1 cellular context compared by ENCODE assay signal in the genomic region with DNA sequence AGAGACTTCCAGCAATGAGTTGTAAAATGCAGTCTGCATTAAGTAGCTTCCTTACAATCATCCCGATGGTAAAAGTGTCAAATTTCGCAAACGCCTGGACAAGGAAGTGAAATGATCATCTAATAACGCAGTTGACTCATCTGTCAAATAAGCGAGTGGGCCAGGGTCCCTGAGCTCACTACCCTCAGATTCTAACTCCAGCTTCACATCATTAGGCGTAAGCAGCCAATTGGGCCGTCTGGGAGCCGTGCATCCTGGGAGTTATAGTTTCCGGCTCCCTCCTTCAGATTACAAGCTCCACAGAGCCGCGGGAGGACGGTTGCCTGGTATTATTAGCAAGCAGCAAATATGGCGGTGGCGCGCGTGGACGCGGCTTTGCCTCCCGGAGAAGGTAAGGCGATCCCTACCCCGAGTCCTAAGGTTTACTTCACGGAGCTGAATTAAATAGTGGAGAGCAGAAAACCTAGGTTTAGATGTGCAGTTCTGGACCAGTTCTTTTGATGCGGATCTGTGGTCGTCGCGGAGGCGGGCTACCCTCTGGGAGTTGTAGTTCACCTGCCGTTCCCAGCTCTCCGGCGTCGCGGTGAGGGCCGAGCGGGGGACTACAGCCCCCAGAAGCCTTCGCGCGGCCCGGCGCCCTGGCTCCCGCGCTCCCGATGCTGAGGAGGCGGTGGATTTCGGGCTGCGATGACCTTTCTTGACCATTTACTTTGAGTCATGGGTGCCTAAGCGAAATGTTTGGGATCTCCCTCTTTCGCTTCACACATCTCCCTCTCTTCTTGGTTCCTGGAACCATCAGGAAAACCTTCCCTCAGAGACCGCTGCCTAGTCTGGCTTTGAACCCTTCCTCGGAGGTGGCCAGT.
A peak's percentile ranks its signal among the peaks of the same experiment; 100 is the strongest.
TF ChIP-seq lines count a peak whose summit lies in the region.

A gene with protein sequence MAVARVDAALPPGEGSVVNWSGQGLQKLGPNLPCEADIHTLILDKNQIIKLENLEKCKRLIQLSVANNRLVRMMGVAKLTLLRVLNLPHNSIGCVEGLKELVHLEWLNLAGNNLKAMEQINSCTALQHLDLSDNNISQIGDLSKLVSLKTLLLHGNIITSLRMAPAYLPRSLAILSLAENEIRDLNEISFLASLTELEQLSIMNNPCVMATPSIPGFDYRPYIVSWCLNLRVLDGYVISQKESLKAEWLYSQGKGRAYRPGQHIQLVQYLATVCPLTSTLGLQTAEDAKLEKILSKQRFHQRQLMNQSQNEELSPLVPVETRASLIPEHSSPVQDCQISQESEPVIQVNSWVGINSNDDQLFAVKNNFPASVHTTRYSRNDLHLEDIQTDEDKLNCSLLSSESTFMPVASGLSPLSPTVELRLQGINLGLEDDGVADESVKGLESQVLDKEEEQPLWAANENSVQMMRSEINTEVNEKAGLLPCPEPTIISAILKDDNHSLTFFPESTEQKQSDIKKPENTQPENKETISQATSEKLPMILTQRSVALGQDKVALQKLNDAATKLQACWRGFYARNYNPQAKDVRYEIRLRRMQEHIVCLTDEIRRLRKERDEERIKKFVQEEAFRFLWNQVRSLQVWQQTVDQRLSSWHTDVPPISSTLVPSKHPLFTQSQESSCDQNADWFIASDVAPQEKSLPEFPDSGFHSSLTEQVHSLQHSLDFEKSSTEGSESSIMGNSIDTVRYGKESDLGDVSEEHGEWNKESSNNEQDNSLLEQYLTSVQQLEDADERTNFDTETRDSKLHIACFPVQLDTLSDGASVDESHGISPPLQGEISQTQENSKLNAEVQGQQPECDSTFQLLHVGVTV (plus strand): TSS at position 286 of the 863 bp plus-strand sequence. CDS start 63 bp downstream, at position 349.

TF ChIP-seq in HepG2, 621 proteins besides CTCF, POLR2A, EP300 and RAD21 (continued from another document and continues in another):
- TF ChIP-seq HMG20B (CRISPR knock-in tag; conservative IDR thresholded peaks at IDR 0.05), result no peak
- TF ChIP-seq ISL2 (CRISPR knock-in tag; IDR thresholded peaks at IDR 0.05), result no peak
- TF ChIP-seq, protein P1, sequence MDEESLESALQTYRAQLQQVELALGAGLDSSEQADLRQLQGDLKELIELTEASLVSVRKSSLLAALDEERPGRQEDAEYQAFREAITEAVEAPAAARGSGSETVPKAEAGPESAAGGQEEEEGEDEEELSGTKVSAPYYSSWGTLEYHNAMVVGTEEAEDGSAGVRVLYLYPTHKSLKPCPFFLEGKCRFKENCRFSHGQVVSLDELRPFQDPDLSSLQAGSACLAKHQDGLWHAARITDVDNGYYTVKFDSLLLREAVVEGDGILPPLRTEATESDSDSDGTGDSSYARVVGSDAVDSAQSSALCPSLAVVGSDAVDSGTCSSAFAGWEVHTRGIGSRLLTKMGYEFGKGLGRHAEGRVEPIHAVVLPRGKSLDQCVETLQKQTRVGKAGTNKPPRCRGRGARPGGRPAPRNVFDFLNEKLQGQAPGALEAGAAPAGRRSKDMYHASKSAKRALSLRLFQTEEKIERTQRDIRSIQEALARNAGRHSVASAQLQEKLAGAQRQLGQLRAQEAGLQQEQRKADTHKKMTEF (CRISPR knock-in tag; IDR thresholded peaks at IDR 0.05), result peak; percentile 61
- TF ChIP-seq FOXK2 (IDR thresholded peaks at IDR 0.05), result no peak
- TF ChIP-seq IRF2 (CRISPR knock-in tag; IDR thresholded peaks at IDR 0.05), result peak; percentile 63; the same call in 1 of the 2 replicates
- TF ChIP-seq ZNF451 (CRISPR knock-in tag; IDR thresholded peaks at IDR 0.05), result no peak
- TF ChIP-seq, protein P2, sequence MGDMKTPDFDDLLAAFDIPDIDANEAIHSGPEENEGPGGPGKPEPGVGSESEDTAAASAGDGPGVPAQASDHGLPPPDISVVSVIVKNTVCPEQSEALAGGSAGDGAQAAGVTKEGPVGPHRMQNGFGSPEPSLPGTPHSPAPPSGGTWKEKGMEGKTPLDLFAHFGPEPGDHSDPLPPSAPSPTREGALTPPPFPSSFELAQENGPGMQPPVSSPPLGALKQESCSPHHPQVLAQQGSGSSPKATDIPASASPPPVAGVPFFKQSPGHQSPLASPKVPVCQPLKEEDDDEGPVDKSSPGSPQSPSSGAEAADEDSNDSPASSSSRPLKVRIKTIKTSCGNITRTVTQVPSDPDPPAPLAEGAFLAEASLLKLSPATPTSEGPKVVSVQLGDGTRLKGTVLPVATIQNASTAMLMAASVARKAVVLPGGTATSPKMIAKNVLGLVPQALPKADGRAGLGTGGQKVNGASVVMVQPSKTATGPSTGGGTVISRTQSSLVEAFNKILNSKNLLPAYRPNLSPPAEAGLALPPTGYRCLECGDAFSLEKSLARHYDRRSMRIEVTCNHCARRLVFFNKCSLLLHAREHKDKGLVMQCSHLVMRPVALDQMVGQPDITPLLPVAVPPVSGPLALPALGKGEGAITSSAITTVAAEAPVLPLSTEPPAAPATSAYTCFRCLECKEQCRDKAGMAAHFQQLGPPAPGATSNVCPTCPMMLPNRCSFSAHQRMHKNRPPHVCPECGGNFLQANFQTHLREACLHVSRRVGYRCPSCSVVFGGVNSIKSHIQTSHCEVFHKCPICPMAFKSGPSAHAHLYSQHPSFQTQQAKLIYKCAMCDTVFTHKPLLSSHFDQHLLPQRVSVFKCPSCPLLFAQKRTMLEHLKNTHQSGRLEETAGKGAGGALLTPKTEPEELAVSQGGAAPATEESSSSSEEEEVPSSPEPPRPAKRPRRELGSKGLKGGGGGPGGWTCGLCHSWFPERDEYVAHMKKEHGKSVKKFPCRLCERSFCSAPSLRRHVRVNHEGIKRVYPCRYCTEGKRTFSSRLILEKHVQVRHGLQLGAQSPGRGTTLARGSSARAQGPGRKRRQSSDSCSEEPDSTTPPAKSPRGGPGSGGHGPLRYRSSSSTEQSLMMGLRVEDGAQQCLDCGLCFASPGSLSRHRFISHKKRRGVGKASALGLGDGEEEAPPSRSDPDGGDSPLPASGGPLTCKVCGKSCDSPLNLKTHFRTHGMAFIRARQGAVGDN (CRISPR knock-in tag; IDR thresholded peaks at IDR 0.05), result peak; percentile 78
- peak; percentile 68; the same call in 1 of the 2 replicates for TF ChIP-seq TARDBP (CRISPR knock-in tag; IDR thresholded peaks at IDR 0.05)
- no peak for TF ChIP-seq RARG (CRISPR knock-in tag; IDR thresholded peaks at IDR 0.05; ENCODE audit: low read depth)
- TF ChIP-seq HIVEP1 (CRISPR knock-in tag; IDR thresholded peaks at IDR 0.05), result peak; percentile 72; the same call in 1 of the 2 replicates
- TF ChIP-seq, protein P3, sequence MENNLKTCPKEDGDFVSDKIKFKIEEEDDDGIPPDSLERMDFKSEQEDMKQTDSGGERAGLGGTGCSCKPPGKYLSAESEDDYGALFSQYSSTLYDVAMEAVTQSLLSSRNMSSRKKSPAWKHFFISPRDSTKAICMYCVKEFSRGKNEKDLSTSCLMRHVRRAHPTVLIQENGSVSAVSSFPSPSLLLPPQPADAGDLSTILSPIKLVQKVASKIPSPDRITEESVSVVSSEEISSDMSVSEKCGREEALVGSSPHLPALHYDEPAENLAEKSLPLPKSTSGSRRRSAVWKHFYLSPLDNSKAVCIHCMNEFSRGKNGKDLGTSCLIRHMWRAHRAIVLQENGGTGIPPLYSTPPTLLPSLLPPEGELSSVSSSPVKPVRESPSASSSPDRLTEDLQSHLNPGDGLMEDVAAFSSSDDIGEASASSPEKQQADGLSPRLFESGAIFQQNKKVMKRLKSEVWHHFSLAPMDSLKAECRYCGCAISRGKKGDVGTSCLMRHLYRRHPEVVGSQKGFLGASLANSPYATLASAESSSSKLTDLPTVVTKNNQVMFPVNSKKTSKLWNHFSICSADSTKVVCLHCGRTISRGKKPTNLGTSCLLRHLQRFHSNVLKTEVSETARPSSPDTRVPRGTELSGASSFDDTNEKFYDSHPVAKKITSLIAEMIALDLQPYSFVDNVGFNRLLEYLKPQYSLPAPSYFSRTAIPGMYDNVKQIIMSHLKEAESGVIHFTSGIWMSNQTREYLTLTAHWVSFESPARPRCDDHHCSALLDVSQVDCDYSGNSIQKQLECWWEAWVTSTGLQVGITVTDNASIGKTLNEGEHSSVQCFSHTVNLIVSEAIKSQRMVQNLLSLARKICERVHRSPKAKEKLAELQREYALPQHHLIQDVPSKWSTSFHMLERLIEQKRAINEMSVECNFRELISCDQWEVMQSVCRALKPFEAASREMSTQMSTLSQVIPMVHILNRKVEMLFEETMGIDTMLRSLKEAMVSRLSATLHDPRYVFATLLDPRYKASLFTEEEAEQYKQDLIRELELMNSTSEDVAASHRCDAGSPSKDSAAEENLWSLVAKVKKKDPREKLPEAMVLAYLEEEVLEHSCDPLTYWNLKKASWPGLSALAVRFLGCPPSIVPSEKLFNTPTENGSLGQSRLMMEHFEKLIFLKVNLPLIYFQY (CRISPR knock-in tag; IDR thresholded peaks at IDR 0.05; ENCODE audit: borderline replicate concordance), result peak; percentile 35; the same call in 1 of the 2 replicates
- TF ChIP-seq CENPX (CRISPR knock-in tag; IDR thresholded peaks at IDR 0.05), result no peak
- TF ChIP-seq PAWR (CRISPR knock-in tag; IDR thresholded peaks at IDR 0.05; ENCODE audit: borderline replicate concordance), result no peak
- peak; percentile 47; the same call in 1 of the 2 replicates for TF ChIP-seq ZNF317 (CRISPR knock-in tag; IDR thresholded peaks at IDR 0.05)
- no peak for TF ChIP-seq ZNF496 (CRISPR knock-in tag; IDR thresholded peaks at IDR 0.05; ENCODE audit: insufficient replicate concordance)
- TF ChIP-seq, protein P4, sequence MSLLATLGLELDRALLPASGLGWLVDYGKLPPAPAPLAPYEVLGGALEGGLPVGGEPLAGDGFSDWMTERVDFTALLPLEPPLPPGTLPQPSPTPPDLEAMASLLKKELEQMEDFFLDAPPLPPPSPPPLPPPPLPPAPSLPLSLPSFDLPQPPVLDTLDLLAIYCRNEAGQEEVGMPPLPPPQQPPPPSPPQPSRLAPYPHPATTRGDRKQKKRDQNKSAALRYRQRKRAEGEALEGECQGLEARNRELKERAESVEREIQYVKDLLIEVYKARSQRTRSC (CRISPR knock-in tag; IDR thresholded peaks at IDR 0.05; ENCODE audit: low read depth), result 0 out of 2 replicates have a peak, but pooled peaks have one; percentile 22
- no peak for TF ChIP-seq ZNF891 (CRISPR knock-in tag; IDR thresholded peaks at IDR 0.05)
- TF ChIP-seq HOXD1 (CRISPR knock-in tag; IDR thresholded peaks at IDR 0.05), result 0 out of 2 replicates have a peak, but pooled peaks have one; percentile 67
- no peak for TF ChIP-seq PHB2 (IDR thresholded peaks at IDR 0.05; ENCODE audit: partially characterized antibody)
- TF ChIP-seq KMT2A (CRISPR knock-in tag; IDR thresholded peaks at IDR 0.05), result no peak; the same call in 1 of the 2 replicates
- TF ChIP-seq, protein P5, sequence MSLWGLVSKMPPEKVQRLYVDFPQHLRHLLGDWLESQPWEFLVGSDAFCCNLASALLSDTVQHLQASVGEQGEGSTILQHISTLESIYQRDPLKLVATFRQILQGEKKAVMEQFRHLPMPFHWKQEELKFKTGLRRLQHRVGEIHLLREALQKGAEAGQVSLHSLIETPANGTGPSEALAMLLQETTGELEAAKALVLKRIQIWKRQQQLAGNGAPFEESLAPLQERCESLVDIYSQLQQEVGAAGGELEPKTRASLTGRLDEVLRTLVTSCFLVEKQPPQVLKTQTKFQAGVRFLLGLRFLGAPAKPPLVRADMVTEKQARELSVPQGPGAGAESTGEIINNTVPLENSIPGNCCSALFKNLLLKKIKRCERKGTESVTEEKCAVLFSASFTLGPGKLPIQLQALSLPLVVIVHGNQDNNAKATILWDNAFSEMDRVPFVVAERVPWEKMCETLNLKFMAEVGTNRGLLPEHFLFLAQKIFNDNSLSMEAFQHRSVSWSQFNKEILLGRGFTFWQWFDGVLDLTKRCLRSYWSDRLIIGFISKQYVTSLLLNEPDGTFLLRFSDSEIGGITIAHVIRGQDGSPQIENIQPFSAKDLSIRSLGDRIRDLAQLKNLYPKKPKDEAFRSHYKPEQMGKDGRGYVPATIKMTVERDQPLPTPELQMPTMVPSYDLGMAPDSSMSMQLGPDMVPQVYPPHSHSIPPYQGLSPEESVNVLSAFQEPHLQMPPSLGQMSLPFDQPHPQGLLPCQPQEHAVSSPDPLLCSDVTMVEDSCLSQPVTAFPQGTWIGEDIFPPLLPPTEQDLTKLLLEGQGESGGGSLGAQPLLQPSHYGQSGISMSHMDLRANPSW (CRISPR knock-in tag; IDR thresholded peaks at IDR 0.05; ENCODE audit: borderline replicate concordance), result peak; percentile 87; the same call in 1 of the 2 replicates
- TF ChIP-seq ARHGAP35 (CRISPR knock-in tag; IDR thresholded peaks at IDR 0.05; ENCODE audit: borderline replicate concordance), result no peak; the same call in 1 of the 2 replicates
- TF ChIP-seq ZFP1 (CRISPR knock-in tag; IDR thresholded peaks at IDR 0.05), result no peak
- no peak; the same call in 1 of the 2 replicates for TF ChIP-seq ZNF33B (CRISPR knock-in tag; IDR thresholded peaks at IDR 0.05)
- no peak for TF ChIP-seq TAF15 (IDR thresholded peaks at IDR 0.05; ENCODE audit: low read depth, low read length, poor library complexity, severe bottlenecking)
- TF ChIP-seq, protein P6, sequence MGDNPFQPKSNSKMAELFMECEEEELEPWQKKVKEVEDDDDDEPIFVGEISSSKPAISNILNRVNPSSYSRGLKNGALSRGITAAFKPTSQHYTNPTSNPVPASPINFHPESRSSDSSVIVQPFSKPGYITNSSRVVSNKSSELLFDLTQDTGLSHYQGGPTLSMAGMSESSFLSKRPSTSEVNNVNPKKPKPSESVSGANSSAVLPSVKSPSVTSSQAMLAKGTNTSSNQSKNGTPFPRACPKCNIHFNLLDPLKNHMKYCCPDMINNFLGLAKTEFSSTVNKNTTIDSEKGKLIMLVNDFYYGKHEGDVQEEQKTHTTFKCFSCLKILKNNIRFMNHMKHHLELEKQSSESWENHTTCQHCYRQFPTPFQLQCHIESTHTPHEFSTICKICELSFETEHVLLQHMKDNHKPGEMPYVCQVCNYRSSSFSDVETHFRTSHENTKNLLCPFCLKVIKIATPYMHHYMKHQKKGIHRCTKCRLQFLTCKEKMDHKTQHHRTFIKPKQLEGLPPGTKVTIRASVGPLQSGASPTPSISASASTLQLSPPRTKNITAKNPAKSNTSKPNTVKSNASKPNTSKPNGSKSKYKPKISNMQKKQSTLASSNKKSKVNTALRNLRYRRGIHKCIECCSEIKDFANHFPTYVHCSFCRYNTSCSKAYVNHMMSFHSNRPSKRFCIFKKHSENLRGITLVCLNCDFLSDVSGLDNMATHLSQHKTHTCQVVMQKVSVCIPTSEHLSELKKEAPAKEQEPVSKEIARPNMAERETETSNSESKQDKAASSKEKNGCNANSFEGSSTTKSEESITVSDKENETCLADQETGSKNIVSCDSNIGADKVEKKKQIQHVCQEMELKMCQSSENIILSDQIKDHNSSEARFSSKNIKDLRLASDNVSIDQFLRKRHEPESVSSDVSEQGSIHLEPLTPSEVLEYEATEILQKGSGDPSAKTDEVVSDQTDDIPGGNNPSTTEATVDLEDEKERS (CRISPR knock-in tag; IDR thresholded peaks at IDR 0.05), result 0 out of 2 replicates have a peak, but pooled peaks have one; percentile 43
- peak; percentile 82 for TF ChIP-seq NR2C2 (CRISPR knock-in tag; IDR thresholded peaks at IDR 0.05; ENCODE audit: borderline replicate concordance)
- TF ChIP-seq ZNF337 (CRISPR knock-in tag; IDR thresholded peaks at IDR 0.05; ENCODE audit: borderline replicate concordance, low read depth), result no peak
